8 cellular contexts compared by ENCODE assay signal in the genomic region with DNA sequence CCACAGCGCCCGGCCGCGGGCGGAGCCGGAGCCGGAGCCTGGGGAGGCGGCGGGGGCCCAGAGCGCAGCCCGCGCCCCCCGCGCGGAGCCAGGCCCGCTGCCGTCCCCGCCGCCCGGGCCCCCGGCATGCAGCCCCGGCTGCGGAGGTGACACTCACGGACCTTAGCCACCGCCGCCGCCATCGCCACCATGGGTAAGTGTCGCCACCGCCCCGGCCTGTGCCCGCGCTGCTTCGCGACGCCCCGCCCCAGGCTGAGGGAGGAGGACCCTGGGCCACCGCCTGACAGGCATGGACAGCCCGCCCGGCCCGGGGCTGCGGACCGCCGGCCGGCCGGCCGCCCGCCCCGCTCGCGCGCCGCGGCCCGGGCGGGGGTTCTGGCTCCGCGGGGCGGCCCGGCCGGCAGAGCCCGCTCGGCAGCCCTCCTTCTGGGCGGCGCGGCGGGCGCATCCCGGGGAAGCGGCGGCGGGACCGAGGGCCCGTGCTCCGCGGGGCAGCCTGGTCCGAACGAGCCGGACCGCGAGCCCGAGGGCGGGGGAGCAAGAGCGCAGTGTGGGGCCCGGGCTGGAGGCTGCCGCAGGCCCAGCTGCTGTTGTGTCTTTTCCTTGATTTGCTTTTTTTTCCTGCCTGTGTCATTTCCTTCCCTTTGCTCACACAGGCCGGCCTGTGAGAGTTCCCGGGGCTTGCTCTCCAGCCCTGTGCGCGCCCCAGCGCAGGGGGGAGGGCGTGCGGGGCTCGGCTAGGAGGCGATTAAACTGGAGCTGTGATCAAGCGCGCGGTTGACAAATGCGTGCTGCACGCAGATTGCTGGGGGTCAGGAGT. TPM values are rescaled to one million over a fixed set of nuclear protein-coding genes. Genes with fewer than 3 reads are reported as not detected.
A peak's percentile ranks its signal among the peaks of the same experiment; 100 is the strongest.
DNase-seq lines count a peak whose midpoint lies in the region; ATAC-seq and TF ChIP-seq lines count a peak whose summit lies in the region.

No MANE protein-coding gene starts in this region.

- H2AFZ ChIP-seq in GM23338, result peak overlapping the region; percentile 44; the same call in 1 of the 2 replicates

- 0 out of 2 replicates have a peak, but pooled peaks cover 6% of the 10 kb centered on the region for H3F3A ChIP-seq in GM23338 (replicated peaks; ENCODE audit: low read depth)

- H3K36me3 Mint-ChIP-seq in GM23338 (ENCODE audit: low read depth), result no peaks in the 10 kb centered on the region

- H4K20me1 ChIP-seq in GM23338 (replicated peaks; ENCODE audit: insufficient read depth), result peaks cover 27% of the 10 kb centered on the region

- peaks cover 24% of the 10 kb centered on the region for H3K4me1 Mint-ChIP-seq in GM23338

- H3K9me3 ChIP-seq in ES-I3 (ENCODE audit: control insufficient read depth, insufficient read depth, low read length), result no peaks in the 10 kb centered on the region

- H3K9me3 Mint-ChIP-seq in GM23338, result no peaks in the 10 kb centered on the region

- H3K4me3 ChIP-seq in GM23338 (peak overlapping the region; percentile 58), astrocyte of the spinal cord (ENCODE audit: low read depth, low read length) (peak overlapping the region; percentile 57), rectal smooth muscle tissue (ENCODE audit: low read length) (peak overlapping the region; percentile 66)

- H3K4me1 ChIP-seq in ES-I3 (ENCODE audit: insufficient read depth, low read length) (peaks cover 13% of the 10 kb centered on the region), GM23338 (ENCODE audit: insufficient read depth) (peaks cover 13% of the 10 kb centered on the region), rectal smooth muscle tissue (ENCODE audit: control insufficient read depth, insufficient read depth, low read length) (peaks cover 10% of the 10 kb centered on the region)

- peak overlapping the region; percentile 80 for H3K4me2 ChIP-seq in GM23338

- H3K36me3 ChIP-seq in ES-I3 (ENCODE audit: insufficient read depth, low read length), result no peaks in the 10 kb centered on the region
- no peaks in the 10 kb centered on the region for H3K36me3 ChIP-seq in GM23338 (ENCODE audit: insufficient read depth)
- no peaks in the 10 kb centered on the region for H3K36me3 ChIP-seq in rectal smooth muscle tissue (ENCODE audit: control insufficient read depth, insufficient read depth, low read length)

- H3K27ac ChIP-seq in GM23338 (ENCODE audit: low read depth) (no peak overlapping the region), rectal smooth muscle tissue (ENCODE audit: low read depth, low read length) (peak overlapping the region; percentile 78)

- DNase-seq in GM23338 (ENCODE audit: low spot score) (peak; percentile 72), LHCN-M2 (ENCODE audit: low read depth) (peak; percentile 68), T1000 (lab: John Stamatoyannopoulos, UW) (peak; percentile 83), astrocyte of the spinal cord (ENCODE audit: low read depth, low spot score) (peak; percentile 59), hypothalamus (lab: John Stamatoyannopoulos, UW) (peak in 42 of 51 donors; percentile 5 to 73 (median 48)), cerebellar nuclear complex (lab: John Stamatoyannopoulos, UW) (no peak)

- TF ChIP-seq CTCF in GM23338 (conservative IDR thresholded peaks at IDR 0.05; ENCODE audit: low read depth in 2 of 2) (no peak), astrocyte of the spinal cord (IDR thresholded peaks at IDR 0.05; ENCODE audit: low read depth, low read length) (no peak)

- H3K9ac ChIP-seq in ES-I3 (ENCODE audit: low read depth, low read length) (peak overlapping the region; percentile 58), rectal smooth muscle tissue (ENCODE audit: low read length) (peak overlapping the region; percentile 49)

- peak; percentile 5 for ATAC-seq in GM23338

- peak overlapping the region; percentile 97 for H3K4me3 Mint-ChIP-seq in GM23338

- peaks cover 5% of the 10 kb centered on the region for H3K27me3 Mint-ChIP-seq in GM23338 (ENCODE audit: insufficient read depth, low read depth, poor library complexity)

- no peaks in the 10 kb centered on the region for H3K27me3 ChIP-seq in GM23338 (ENCODE audit: insufficient read depth)
- no peaks in the 10 kb centered on the region for H3K27me3 ChIP-seq in rectal smooth muscle tissue (ENCODE audit: control insufficient read depth, insufficient read depth, low read length)

- in situ Hi-C loops in astrocyte of the spinal cord (cut with HindIII; ENCODE audit: low sequenced_read_pairs), result no loop called here

- H3K9me2 ChIP-seq in GM23338 (ENCODE audit: insufficient read depth), result no peaks in the 10 kb centered on the region

- H3K79me2 ChIP-seq in GM23338 (replicated peaks; ENCODE audit: insufficient read depth), result peaks cover 43% of the 10 kb centered on the region

- H3K27ac Mint-ChIP-seq in GM23338, result peak overlapping the region; percentile 78; the same call in 1 of the 2 replicates

TF ChIP-seq in GM23338, 12 proteins besides CTCF, POLR2A, EP300 and RAD21:
- TF ChIP-seq, protein P1, sequence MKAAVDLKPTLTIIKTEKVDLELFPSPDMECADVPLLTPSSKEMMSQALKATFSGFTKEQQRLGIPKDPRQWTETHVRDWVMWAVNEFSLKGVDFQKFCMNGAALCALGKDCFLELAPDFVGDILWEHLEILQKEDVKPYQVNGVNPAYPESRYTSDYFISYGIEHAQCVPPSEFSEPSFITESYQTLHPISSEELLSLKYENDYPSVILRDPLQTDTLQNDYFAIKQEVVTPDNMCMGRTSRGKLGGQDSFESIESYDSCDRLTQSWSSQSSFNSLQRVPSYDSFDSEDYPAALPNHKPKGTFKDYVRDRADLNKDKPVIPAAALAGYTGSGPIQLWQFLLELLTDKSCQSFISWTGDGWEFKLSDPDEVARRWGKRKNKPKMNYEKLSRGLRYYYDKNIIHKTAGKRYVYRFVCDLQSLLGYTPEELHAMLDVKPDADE (IDR thresholded peaks at IDR 0.05), result no peak
- TF ChIP-seq JUNB (IDR thresholded peaks at IDR 0.05; ENCODE audit: unreplicated experiment), result no peak
- no peak for TF ChIP-seq ZNF331 (CRISPR knock-in tag; IDR thresholded peaks at IDR 0.05; ENCODE audit: low read depth)
- TF ChIP-seq, protein P2, sequence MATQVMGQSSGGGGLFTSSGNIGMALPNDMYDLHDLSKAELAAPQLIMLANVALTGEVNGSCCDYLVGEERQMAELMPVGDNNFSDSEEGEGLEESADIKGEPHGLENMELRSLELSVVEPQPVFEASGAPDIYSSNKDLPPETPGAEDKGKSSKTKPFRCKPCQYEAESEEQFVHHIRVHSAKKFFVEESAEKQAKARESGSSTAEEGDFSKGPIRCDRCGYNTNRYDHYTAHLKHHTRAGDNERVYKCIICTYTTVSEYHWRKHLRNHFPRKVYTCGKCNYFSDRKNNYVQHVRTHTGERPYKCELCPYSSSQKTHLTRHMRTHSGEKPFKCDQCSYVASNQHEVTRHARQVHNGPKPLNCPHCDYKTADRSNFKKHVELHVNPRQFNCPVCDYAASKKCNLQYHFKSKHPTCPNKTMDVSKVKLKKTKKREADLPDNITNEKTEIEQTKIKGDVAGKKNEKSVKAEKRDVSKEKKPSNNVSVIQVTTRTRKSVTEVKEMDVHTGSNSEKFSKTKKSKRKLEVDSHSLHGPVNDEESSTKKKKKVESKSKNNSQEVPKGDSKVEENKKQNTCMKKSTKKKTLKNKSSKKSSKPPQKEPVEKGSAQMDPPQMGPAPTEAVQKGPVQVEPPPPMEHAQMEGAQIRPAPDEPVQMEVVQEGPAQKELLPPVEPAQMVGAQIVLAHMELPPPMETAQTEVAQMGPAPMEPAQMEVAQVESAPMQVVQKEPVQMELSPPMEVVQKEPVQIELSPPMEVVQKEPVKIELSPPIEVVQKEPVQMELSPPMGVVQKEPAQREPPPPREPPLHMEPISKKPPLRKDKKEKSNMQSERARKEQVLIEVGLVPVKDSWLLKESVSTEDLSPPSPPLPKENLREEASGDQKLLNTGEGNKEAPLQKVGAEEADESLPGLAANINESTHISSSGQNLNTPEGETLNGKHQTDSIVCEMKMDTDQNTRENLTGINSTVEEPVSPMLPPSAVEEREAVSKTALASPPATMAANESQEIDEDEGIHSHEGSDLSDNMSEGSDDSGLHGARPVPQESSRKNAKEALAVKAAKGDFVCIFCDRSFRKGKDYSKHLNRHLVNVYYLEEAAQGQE (IDR thresholded peaks at IDR 0.05; ENCODE audit: unreplicated experiment), result no peak
- no peak for TF ChIP-seq EZH2phosphoT487 (IDR thresholded peaks at IDR 0.05; ENCODE audit: unreplicated experiment)
- TF ChIP-seq STAT1 (IDR thresholded peaks at IDR 0.05; ENCODE audit: unreplicated experiment), result no peak
- no peak for TF ChIP-seq EZH2 (IDR thresholded peaks at IDR 0.05; ENCODE audit: low read depth, unreplicated experiment)
- TF ChIP-seq CREB1 (CRISPR knock-in tag; IDR thresholded peaks at IDR 0.05; ENCODE audit: low read depth), result no peak
- TF ChIP-seq NANOG (IDR thresholded peaks at IDR 0.05; ENCODE audit: borderline replicate concordance), result no peak
- TF ChIP-seq POLR2AphosphoS5 (IDR thresholded peaks at IDR 0.05; ENCODE audit: low read depth), result no peak

RNA-seq across cellular contexts. Expression of a gene that starts 0.6 kb away (rescaled TPM):
- 22.2 and 24.6 TPM in 2 replicates for total RNA-seq in GM23338 (2014; rRNA removed; shearing (Covaris generic))
- 6.1 and 7.3 TPM in 2 replicates for polyA plus RNA-seq in GM23338 (2016; fragmentation: Nextera tagmentation; extraction: Ambion mirVana)
- 31.5 TPM in 2 replicates for total RNA-seq in LHCN-M2 (2014; rRNA removed)
- 19.9 TPM for polyA plus RNA-seq in LHCN-M2 (2012)

RNA-seq across cellular contexts. Expression of a gene that starts 22.1 kb away (rescaled TPM):
- total RNA-seq in GM23338 (2014; rRNA removed; shearing (Covaris generic)), result 10.6 and 15.4 TPM in 2 replicates
- 19.9 and 21.9 TPM in 2 replicates for polyA plus RNA-seq in GM23338 (2016; fragmentation: Nextera tagmentation; extraction: Ambion mirVana)
- total RNA-seq in LHCN-M2 (2014; rRNA removed), result 18.3 and 18.6 TPM in 2 replicates
- polyA plus RNA-seq in LHCN-M2 (2012), result 26.9 TPM

Comparison
In these comparisons a context has a peak if more than half of its experiments do, and no peak if none do; other contexts are left out.
1. DNase-seq: peak in GM23338 (single experiment), LHCN-M2 (single experiment), T1000 (single experiment), astrocyte of the spinal cord (single experiment) and hypothalamus (42 of 51); none in cerebellar nuclear complex (0 of 2).
2. Peak in every context shown above with its lines, with median percentiles within 50 percentile points of each other: H3K4me3 ChIP-seq.